ENCODE assay signal across 9 cellular contexts in genomic region chr6:68635412-68635705, GRCh38. TPM values are rescaled to one million over a fixed set of nuclear protein-coding genes. Genes with fewer than 3 reads are reported as not detected.
A peak's percentile ranks its signal among the peaks of the same experiment; 100 is the strongest.
DNase-seq lines count a peak whose midpoint lies in the region; ATAC-seq, FAIRE-seq and TF ChIP-seq lines count a peak whose summit lies in the region.
"Had no signal": no experiment of that assay in that cellular context is flagged by ENCODE, and none has a peak within 500 bp of the region (broad histone marks: within the 10 kb centered on the region; RNA-seq: fewer than 3 reads in every experiment).

No MANE protein-coding gene starts in this region.

- CTCF ChIA-PET in CD8-positive, alpha-beta memory T cell (lab: Charles Lee): no interaction called here

- peaks cover 0 to 11% (median 2%) of the 10 kb centered on the region in 5 donors for H3K9me3 Mint-ChIP-seq in CD8-positive, alpha-beta memory T cell
- H3K9me3 Mint-ChIP-seq in naive thymus-derived CD8-positive, alpha-beta T cell: no peaks in the 10 kb centered on the region

- no peaks in the 10 kb centered on the region for H3K9me3 ChIP-seq in CD8-positive, alpha-beta memory T cell (ENCODE audit: low read length)
- H3K9me3 ChIP-seq in breast epithelium: no peaks in the 10 kb centered on the region
- H3K9me3 ChIP-seq: neutrophil had no signal

- peaks cover 0 to 3% (median 0%) of the 10 kb centered on the region in 3 donors for H3K36me3 Mint-ChIP-seq in CD8-positive, alpha-beta memory T cell
- peaks cover 0 to 4% (median 0%) of the 10 kb centered on the region in 3 donors for H3K36me3 Mint-ChIP-seq in naive thymus-derived CD8-positive, alpha-beta T cell

- peak overlapping the region; percentile 26 for H3K4me3 ChIP-seq in CD8-positive, alpha-beta memory T cell (ENCODE audit: low read length)
- H3K4me3 ChIP-seq in breast epithelium: peak overlapping the region; percentile 62 to 79 (median 64)

- no peak overlapping the region for H3K27ac ChIP-seq in CD8-positive, alpha-beta memory T cell (ENCODE audit: low read depth, low read length)
- peak overlapping the region; percentile 14 to 85 for H3K27ac ChIP-seq in breast epithelium
- H3K27ac ChIP-seq: neutrophil had no signal

- H3K4me3 Mint-ChIP-seq in CD8-positive, alpha-beta memory T cell: peak overlapping the region; percentile 76 to 84 (median 82)
- peak overlapping the region; percentile 60 to 87 (median 76) for H3K4me3 Mint-ChIP-seq in naive thymus-derived CD8-positive, alpha-beta T cell

- no peak for DNase-seq in CD8-positive, alpha-beta memory T cell
- DNase-seq in breast epithelium (ENCODE audit: low spot score in 2 of 2) (no peak), urothelium cell line (ENCODE audit: low spot score) (no peak), SK-N-DZ (ENCODE audit: low spot score) (no peak), NCI-H2081 (lab: John Stamatoyannopoulos, UW) (no peak), NCI-H1436 treated with DMSO at 0.1 percent for 48 hours (lab: John Stamatoyannopoulos, UW) (no peak)
- DNase-seq in naive thymus-derived CD8-positive, alpha-beta T cell: no peak

- no peak for TF ChIP-seq CTCF in breast epithelium (IDR thresholded peaks at IDR 0.05)

- H3K27ac Mint-ChIP-seq in CD8-positive, alpha-beta memory T cell: no peak overlapping the region
- H3K27ac Mint-ChIP-seq in naive thymus-derived CD8-positive, alpha-beta T cell: no peak overlapping the region

- TF ChIP-seq POLR2A in breast epithelium (IDR thresholded peaks at IDR 0.05): no peak

- H3K27me3 ChIP-seq in CD8-positive, alpha-beta memory T cell (ENCODE audit: insufficient read depth, low read length, poor library complexity, severe bottlenecking): peaks cover 6% of the 10 kb centered on the region
- peaks cover 0 to 39% of the 10 kb centered on the region in 2 donors for H3K27me3 ChIP-seq in breast epithelium

- no peaks in the 10 kb centered on the region for H3K36me3 ChIP-seq in CD8-positive, alpha-beta memory T cell (ENCODE audit: insufficient read depth, low read length)
- no peaks in the 10 kb centered on the region for H3K36me3 ChIP-seq in breast epithelium
- H3K36me3 ChIP-seq: neutrophil had no signal

- intact Hi-C loops in breast epithelium (cut with DNase I; ENCODE audit: low total_unique reads): no loop called here

- peaks cover 17 to 45% of the 10 kb centered on the region in 2 donors for H3K27me3 Mint-ChIP-seq in CD8-positive, alpha-beta memory T cell
- peaks cover 36 to 70% (median 48%) of the 10 kb centered on the region in 5 donors for H3K27me3 Mint-ChIP-seq in naive thymus-derived CD8-positive, alpha-beta T cell

- POLR2A ChIA-PET in CD8-positive, alpha-beta memory T cell (lab: Charles Lee): no interaction called here
- POLR2A ChIA-PET in naive thymus-derived CD8-positive, alpha-beta T cell (lab: Charles Lee): no interaction called here

- ATAC-seq in HG02852 (IDR thresholded peaks at IDR 0.05; ENCODE audit: unreplicated experiment): peak; percentile 3
- no peak for ATAC-seq in naive thymus-derived CD8-positive, alpha-beta T cell

- H3K4me1 Mint-ChIP-seq in CD8-positive, alpha-beta memory T cell: peaks cover 18 to 32% (median 30%) of the 10 kb centered on the region in 3 donors
- H3K4me1 Mint-ChIP-seq in naive thymus-derived CD8-positive, alpha-beta T cell: peaks cover 17 to 37% (median 25%) of the 10 kb centered on the region in 4 donors

- no peaks in the 10 kb centered on the region for H3K4me1 ChIP-seq in CD8-positive, alpha-beta memory T cell (ENCODE audit: insufficient read depth, low read length)
- H3K4me1 ChIP-seq in breast epithelium: no peaks in the 10 kb centered on the region

- no peak for FAIRE-seq in urothelium cell line (lab: Jason Lieb, UNC)

RNA-seq across cellular contexts. Expression of gene ADGRB3, which starts 0.3 kb away (rescaled TPM):
- not detected for total RNA-seq in CD8-positive, alpha-beta memory T cell
- polyA plus RNA-seq in CD8-positive, alpha-beta memory T cell: not detected
- 1 to 10 TPM; 1.1 to 2.3 (median 1.2) TPM for total RNA-seq in breast epithelium
- not detected for total RNA-seq in naive thymus-derived CD8-positive, alpha-beta T cell
- not detected for polyA plus RNA-seq in naive thymus-derived CD8-positive, alpha-beta T cell
- polyA plus RNA-seq in SK-N-DZ (2014; cell fraction: cytosol; rRNA removed): 9.0 and 12.6 TPM in 2 replicates
- 11.2 and 12.7 TPM in 2 replicates for polyA plus RNA-seq in SK-N-DZ (2014; cell fraction: nucleus; rRNA removed)
